ENCODE assay signal across 15 cellular contexts in the genomic region with DNA sequence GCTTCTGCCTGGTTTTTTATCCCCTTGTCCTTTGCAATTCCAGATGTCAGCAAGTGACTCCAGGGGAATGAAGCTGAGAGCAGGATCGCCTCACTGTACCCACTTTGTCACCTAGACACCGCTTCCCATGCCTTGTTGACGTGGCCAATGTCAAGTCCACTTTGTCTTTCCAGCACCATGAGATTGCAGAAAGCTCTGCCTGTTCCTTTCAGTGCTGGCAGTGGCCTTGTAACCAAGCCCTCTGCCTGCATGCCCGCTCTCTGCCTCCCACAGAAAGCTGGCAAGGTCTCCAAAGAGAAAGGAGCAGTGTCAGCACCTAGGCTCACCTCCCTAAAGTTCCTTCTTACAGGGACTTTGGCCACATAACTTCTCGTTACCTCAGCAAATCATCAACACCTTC.
A peak's percentile ranks its signal among the peaks of the same experiment; 100 is the strongest.
DNase-seq lines count a peak whose midpoint lies in the region; ATAC-seq and TF ChIP-seq lines count a peak whose summit lies in the region.
"Had no signal": no experiment of that assay in that cellular context is flagged by ENCODE, and none has a peak within 500 bp of the region (broad histone marks: within the 10 kb centered on the region; RNA-seq: fewer than 3 reads in every experiment).

No MANE protein-coding gene starts in this region.

- no peaks in the 10 kb centered on the region for H3K36me3 ChIP-seq in left ventricle myocardium inferior
- H3K36me3 ChIP-seq in suprapubic skin: no peaks in the 10 kb centered on the region
- H3K36me3 ChIP-seq: HAP-1 had no signal

- no peak overlapping the region for H3K4me3 Mint-ChIP-seq in progenitor cell of endocrine pancreas (ENCODE audit: low read depth)
- H3K4me3 Mint-ChIP-seq: CD14-positive monocyte; CD8-positive, alpha-beta T cell; IgD-negative memory B cell had no signal

- no peaks in the 10 kb centered on the region for H3K9me3 Mint-ChIP-seq in progenitor cell of endocrine pancreas (ENCODE audit: low read depth)
- H3K9me3 Mint-ChIP-seq: CD8-positive, alpha-beta T cell had no signal

- peaks cover 2% of the 10 kb centered on the region for H3K4me1 Mint-ChIP-seq in progenitor cell of endocrine pancreas (ENCODE audit: low read depth)
- H3K4me1 Mint-ChIP-seq: CD14-positive monocyte, IgD-negative memory B cell had no signal

- no peak for DNase-seq in Right ventricle myocardium inferior (ENCODE audit: missing footprints)
- no peak for DNase-seq in left ventricle myocardium inferior
- peak; percentile 5 for DNase-seq in Daoy (ENCODE audit: low read depth)
- peak; percentile 60 for DNase-seq in RPMI8226
- no peak for DNase-seq in progenitor cell of endocrine pancreas (ENCODE audit: low spot score, unreplicated experiment)
- DNase-seq in DMS153 treated with DMSO at 0.1 percent for 48 hours (lab: John Stamatoyannopoulos, UW; ENCODE audit: unreplicated experiment): no peak
- DNase-seq in amniotic stem cell (lab: John Stamatoyannopoulos, UW): no peak
- no peak for DNase-seq in suprapubic skin (ENCODE audit: low spot score in 2 of 2)
- DNase-seq: CD8-positive, alpha-beta T cell; GM23248 had no signal

- peak overlapping the region; percentile 30 for H3K27ac Mint-ChIP-seq in progenitor cell of endocrine pancreas
- H3K27ac Mint-ChIP-seq: CD8-positive, alpha-beta T cell; IgD-negative memory B cell had no signal

- ATAC-seq in Right ventricle myocardium inferior: peak; percentile 67
- ATAC-seq: CD8-positive, alpha-beta T cell; GM12878 had no signal

- no peaks in the 10 kb centered on the region for H3K36me3 Mint-ChIP-seq in progenitor cell of endocrine pancreas (ENCODE audit: insufficient read depth)
- H3K36me3 Mint-ChIP-seq: CD14-positive monocyte; CD8-positive, alpha-beta T cell; IgD-negative memory B cell had no signal

- no peak overlapping the region for H3K27ac ChIP-seq in left ventricle myocardium inferior (replicated peaks)
- no peak overlapping the region for H3K27ac ChIP-seq in suprapubic skin
- H3K27ac ChIP-seq: 22Rv1, GM23248 had no signal

- H3K4me1 ChIP-seq in left ventricle myocardium inferior (no peaks in the 10 kb centered on the region), suprapubic skin (no peaks in the 10 kb centered on the region)
- H3K4me1 ChIP-seq: HAP-1 had no signal

- no peak for TF ChIP-seq POLR2A in suprapubic skin (IDR thresholded peaks at IDR 0.05)

- WGBS in suprapubic skin: 87% methylated on average over 5 of the region's 5 CpGs

- H3K4me3 ChIP-seq in left ventricle myocardium inferior (no peak overlapping the region), suprapubic skin (no peak overlapping the region)
- H3K4me3 ChIP-seq: GM12878, GM23248, HAP-1 had no signal

- H3K27me3 Mint-ChIP-seq in progenitor cell of endocrine pancreas: peaks cover 6% of the 10 kb centered on the region
- H3K27me3 Mint-ChIP-seq: IgD-negative memory B cell had no signal

- H3K27me3 ChIP-seq in left ventricle myocardium inferior (ENCODE audit: low read depth) (no peaks in the 10 kb centered on the region), suprapubic skin (no peaks in the 10 kb centered on the region)

- TF ChIP-seq EP300 in suprapubic skin (IDR thresholded peaks at IDR 0.05): no peak

- TF ChIP-seq CTCF in left ventricle myocardium inferior (IDR thresholded peaks at IDR 0.05; ENCODE audit: borderline replicate concordance) (no peak), progenitor cell of endocrine pancreas (IDR thresholded peaks at IDR 0.05; ENCODE audit: unreplicated experiment) (no peak), suprapubic skin (IDR thresholded peaks at IDR 0.05) (no peak)

- H3K9me3 ChIP-seq in left ventricle myocardium inferior (replicated peaks) (no peaks in the 10 kb centered on the region), suprapubic skin (no peaks in the 10 kb centered on the region)
- H3K9me3 ChIP-seq: HAP-1 had no signal

- intact Hi-C loops in Right ventricle myocardium inferior (cut with DNase I): no loop called here
- intact Hi-C loops in left ventricle myocardium inferior (cut with micrococcal nuclease): no loop called here

Comparison
In these comparisons a context has a peak if more than half of its experiments do, and no peak if none do; other contexts are left out.
1. DNase-seq: peak in Daoy (single experiment) and RPMI8226 (single experiment); none in Right ventricle myocardium inferior (single experiment), left ventricle myocardium inferior (single experiment), progenitor cell of endocrine pancreas (single experiment), DMS153 treated with DMSO at 0.1 percent for 48 hours (single experiment), amniotic stem cell (single experiment) and suprapubic skin (0 of 2).